In genomic region chr7:36153571-36154097, GRCh38 we compare ENCODE assay signal across 8 cellular contexts. TPM values are rescaled to one million over a fixed set of nuclear protein-coding genes. Genes with fewer than 3 reads are reported as not detected.
A peak's percentile ranks its signal among the peaks of the same experiment; 100 is the strongest.
DNase-seq lines count a peak whose midpoint lies in the region; TF ChIP-seq lines count a peak whose summit lies in the region.

No MANE protein-coding gene starts in this region.

- no peak overlapping the region for H3K27ac ChIP-seq in OCI-LY3 (ENCODE audit: low read length)
- peak overlapping the region; percentile 17 for H3K27ac ChIP-seq in mammary epithelial cell (ENCODE audit: insufficient read depth, low read depth, low read length)
- H3K27ac ChIP-seq in liver (ENCODE audit: low read depth in 1 of 2, low read length in 2 of 2) = peak overlapping the region; percentile 93 to 95
- H3K27ac ChIP-seq in stomach = peak overlapping the region; percentile 90 to 95 (median 94)

- no peaks in the 10 kb centered on the region for H4K20me1 ChIP-seq in OCI-LY3 (ENCODE audit: insufficient read depth, low read length)
- no peaks in the 10 kb centered on the region for H4K20me1 ChIP-seq in mammary epithelial cell (ENCODE audit: insufficient read depth, low read length)

- in situ Hi-C loops in mammary epithelial cell (cut with MboI; ENCODE audit: low sequenced_read_pairs in 2 of 2) = no loop called here

- 31% methylated on average over 8 of the region's 32 CpGs for WGBS in mammary epithelial cell (ENCODE audit: low coverage, missing lambda C conversion rate)
- WGBS in liver = 3% methylated on average over 32 of the region's 32 CpGs
- WGBS in stomach, 5 donors = 2 to 7% (median 5%) methylated on average over 28 to 32 of the region's 32 CpGs

- H3K9ac ChIP-seq in OCI-LY3 (ENCODE audit: low read length) = peak overlapping the region; percentile 61
- H3K9ac ChIP-seq in mammary epithelial cell (ENCODE audit: insufficient read depth, low read length) = peak overlapping the region; percentile 51
- peak overlapping the region; percentile 89 to 93 for H3K9ac ChIP-seq in liver (ENCODE audit: low read depth in 1 of 2, low read length in 2 of 2)

- no peaks in the 10 kb centered on the region for H3K9me3 ChIP-seq in OCI-LY3 (ENCODE audit: insufficient read depth, low read length)
- H3K9me3 ChIP-seq in mammary epithelial cell (replicated peaks; ENCODE audit: insufficient read depth, low read length) = no peaks in the 10 kb centered on the region
- H3K9me3 ChIP-seq in liver (ENCODE audit: control insufficient read depth in 4 of 4, low read length in 3 of 4) = no peaks in the 10 kb centered on the region
- peaks cover 0 to 2% (median 0%) of the 10 kb centered on the region in 4 donors for H3K9me3 ChIP-seq in stomach

- H2AFZ ChIP-seq in OCI-LY3 (ENCODE audit: low read depth, low read length) (peak overlapping the region; percentile 85), mammary epithelial cell (ENCODE audit: low read depth, low read length) (peak overlapping the region; percentile 94)

- dilution Hi-C loops in mammary epithelial cell (cut with HindIII; ENCODE audit: low sequenced_read_pairs) = no loop called here

- no TSS peak for BruUV-seq in mammary epithelial cell (replicated peaks; lab: Mats Ljungman, UMichigan)

- H3K27me3 ChIP-seq in OCI-LY3 (ENCODE audit: low read depth, low read length) (no peaks in the 10 kb centered on the region), mammary epithelial cell (ENCODE audit: insufficient read depth, low read length) (no peaks in the 10 kb centered on the region), liver (ENCODE audit: control insufficient read depth in 4 of 4, insufficient read depth in 4 of 4, low read length in 3 of 4) (no peaks in the 10 kb centered on the region), stomach (no peaks in the 10 kb centered on the region)

- TF ChIP-seq EP300 in stomach (IDR thresholded peaks at IDR 0.05) = no peak

- peak overlapping the region; percentile 98 for H3K4me2 ChIP-seq in OCI-LY3 (ENCODE audit: low read length)
- peak overlapping the region; percentile 99 for H3K4me2 ChIP-seq in mammary epithelial cell (ENCODE audit: insufficient read depth, low read depth, low read length)

- H3K36me3 ChIP-seq in OCI-LY3 (replicated peaks; ENCODE audit: low read depth, low read length) (no peaks in the 10 kb centered on the region), mammary epithelial cell (ENCODE audit: insufficient read depth, low read length) (no peaks in the 10 kb centered on the region), liver (ENCODE audit: control insufficient read depth in 4 of 4, insufficient read depth in 3 of 4, low read depth in 1 of 4, low read length in 3 of 4) (no peaks in the 10 kb centered on the region), stomach (no peaks in the 10 kb centered on the region)

- intact Hi-C loops in mammary epithelial cell (cut with micrococcal nuclease) (loop anchor here (2.0 to 10.0 kb wide), 5 partner anchors 35 to 459 kb away; partner anchors contain the start of gene HERPUD2), stomach (cut with DNase I; ENCODE audit: low total_unique reads) (loop anchor here (10.0 kb wide), 1 partner anchor 141 kb away; no protein-coding TSS in a partner anchor)

- CTCF ChIA-PET in mammary epithelial cell (lab: Charles Lee; ENCODE audit: low non-redundant PET) = no interaction called here

- no peak for TF ChIP-seq CTCF in HFF-Myc (IDR thresholded peaks at IDR 0.05; ENCODE audit: low read depth, low read length, missing control alignments)
- no peak for TF ChIP-seq CTCF in OCI-LY3 (IDR thresholded peaks at IDR 0.05; ENCODE audit: low read depth, low read length)
- TF ChIP-seq CTCF in mammary epithelial cell (conservative IDR thresholded peaks at IDR 0.05 in 1 of 2, IDR thresholded peaks at IDR 0.05 in 1 of 2; ENCODE audit: extremely low read depth in 1 of 2, insufficient read depth in 1 of 2, low read depth in 1 of 2, low read length in 2 of 2) = no peak
- no peak for TF ChIP-seq CTCF in liver (IDR thresholded peaks at IDR 0.05; ENCODE audit: low read depth, low read length, missing input control)
- TF ChIP-seq CTCF in stomach (IDR thresholded peaks at IDR 0.05) = no peak

- TF ChIP-seq POLR2A in stomach (IDR thresholded peaks at IDR 0.05) = no peak

- no peak for TF ChIP-seq RAD21 in liver (IDR thresholded peaks at IDR 0.05)

- DNase-seq in HFF-Myc (ENCODE audit: extremely low read depth, low read depth) (no peak), mammary epithelial cell (no peak), stomach (no peak), OCI-M2 (lab: John Stamatoyannopoulos, UW; ENCODE audit: unreplicated experiment) (no peak), NCI-H1417 (lab: John Stamatoyannopoulos, UW) (no peak)

- peak overlapping the region; percentile 58; the same call in 1 of the 2 replicates for H3K4me3 ChIP-seq in GM08714 (ENCODE audit: low read length)
- H3K4me3 ChIP-seq in HFF-Myc (replicated peaks; ENCODE audit: low read depth, low read length) = peak overlapping the region; percentile 74
- peak overlapping the region; percentile 84 for H3K4me3 ChIP-seq in OCI-LY3 (ENCODE audit: low read length)
- peak overlapping the region; percentile 67 to 79 (median 74) for H3K4me3 ChIP-seq in mammary epithelial cell (replicated peaks in 1 of 3; ENCODE audit: insufficient read depth in 1 of 3, low read depth in 2 of 3, low read length in 3 of 3)
- peak overlapping the region; percentile 73 to 85 (median 81) for H3K4me3 ChIP-seq in liver (ENCODE audit: low read depth in 1 of 3, low read length in 3 of 3)
- peak overlapping the region; percentile 60 to 91 (median 81) for H3K4me3 ChIP-seq in stomach

- H3K79me2 ChIP-seq in OCI-LY3 (ENCODE audit: low read length) = no peaks in the 10 kb centered on the region
- no peaks in the 10 kb centered on the region for H3K79me2 ChIP-seq in mammary epithelial cell (ENCODE audit: insufficient read depth, low read length)

- H3K4me1 ChIP-seq in OCI-LY3 (ENCODE audit: low read length) = peaks cover 4% of the 10 kb centered on the region; the same call in 1 of the 2 replicates
- peaks cover 24% of the 10 kb centered on the region for H3K4me1 ChIP-seq in mammary epithelial cell (ENCODE audit: insufficient read depth, low read length)
- peaks cover 13 to 79% (median 60%) of the 10 kb centered on the region in 4 donors for H3K4me1 ChIP-seq in liver (ENCODE audit: control insufficient read depth in 4 of 4, insufficient read depth in 4 of 4, low read length in 3 of 4)
- H3K4me1 ChIP-seq in stomach = peaks cover 40 to 60% (median 52%) of the 10 kb centered on the region in 4 donors

TF ChIP-seq in liver, 16 proteins besides CTCF, POLR2A, EP300 and RAD21 (continues in another document):
- TF ChIP-seq GABPA (IDR thresholded peaks at IDR 0.05 in 1 of 2, conservative IDR thresholded peaks at IDR 0.05 in 1 of 2) (no peak), HNF4A (conservative IDR thresholded peaks at IDR 0.05) (no peak), YY1 (IDR thresholded peaks at IDR 0.05) (no peak), ATF3 (IDR thresholded peaks at IDR 0.05) (no peak), FOXA1 (IDR thresholded peaks at IDR 0.05) (no peak), FOXA2 (IDR thresholded peaks at IDR 0.05) (no peak), REST (IDR thresholded peaks at IDR 0.05) (no peak), JUND (IDR thresholded peaks at IDR 0.05) (no peak), ZBTB33 (IDR thresholded peaks at IDR 0.05) (no peak), TAF1 (conservative IDR thresholded peaks at IDR 0.05) (no peak)

RNA-seq across cellular contexts. Expression of gene EEPD1, which starts 0.6 kb away (rescaled TPM):
- total RNA-seq in mammary epithelial cell (1 to 10 TPM; 1.9 to 2.0 TPM), liver (10 to 100 TPM in 1 of 2 donors, 1 to 10 TPM in 1; 2.3 to 12.3 TPM), stomach (100 to 1,000 TPM in 1 of 5 donors, 10 to 100 TPM in 4; 14.0 to 134 (median 21.4) TPM)
- polyA plus RNA-seq in mammary epithelial cell (1.5 TPM), liver (1 to 10 TPM; 6.8 to 7.5 TPM), stomach (10 to 100 TPM; 14.8 to 23.5 (median 17.4) TPM)
- 0.21 TPM for polyA minus RNA-seq in mammary epithelial cell
